1 cellular context compared by ENCODE assay signal in the genomic region with DNA sequence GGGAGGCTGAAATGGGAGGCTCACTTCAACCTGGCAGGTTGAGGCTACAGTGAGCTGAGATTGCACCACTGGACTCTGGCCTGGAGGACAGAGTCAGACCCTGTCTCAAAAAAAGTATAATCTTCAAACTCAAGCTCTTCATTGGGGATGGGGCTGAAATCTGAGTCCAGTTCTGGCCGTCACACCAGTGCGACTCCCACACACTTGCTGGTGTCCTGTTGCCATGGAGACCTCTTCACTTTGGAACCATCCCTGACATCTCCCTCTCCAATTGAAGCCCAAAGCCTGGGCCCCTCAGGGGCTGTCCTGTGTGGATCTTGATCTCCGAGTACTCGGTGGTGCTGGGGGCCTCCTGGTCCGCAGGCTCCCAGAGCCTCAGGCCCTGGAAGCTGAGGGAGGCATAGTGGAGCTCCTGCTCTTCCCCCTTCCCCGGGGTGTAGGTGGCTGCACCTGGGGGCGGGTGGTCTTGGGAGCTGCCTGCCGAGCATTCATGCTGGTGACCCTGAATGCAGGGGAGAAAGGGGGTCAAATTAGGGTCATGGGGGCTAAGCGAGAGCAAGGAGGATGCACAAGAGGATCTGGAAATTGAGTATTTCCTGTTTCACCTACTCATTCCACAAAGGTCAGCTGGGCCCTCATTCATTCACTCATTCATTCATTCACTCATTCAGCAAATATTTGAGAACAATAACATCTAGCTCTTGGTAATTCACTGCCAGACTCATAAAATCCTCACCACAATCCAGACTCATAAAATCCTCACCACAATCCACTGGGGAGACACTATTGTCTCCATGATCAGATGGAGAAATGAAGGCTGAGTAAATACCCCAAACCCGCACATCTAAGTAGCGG.
TF ChIP-seq lines count a peak whose summit lies in the region.

No MANE protein-coding gene starts in this region.

TF ChIP-seq in HepG2, 621 proteins besides CTCF, POLR2A, EP300 and RAD21:
- TF ChIP-seq IKZF4 (CRISPR knock-in tag; IDR thresholded peaks at IDR 0.05; ENCODE audit: borderline replicate concordance, low read depth, not compliant biosample characterization) (no peak), ZNF746 (CRISPR knock-in tag; IDR thresholded peaks at IDR 0.05) (no peak)
- TF ChIP-seq, protein P1, sequence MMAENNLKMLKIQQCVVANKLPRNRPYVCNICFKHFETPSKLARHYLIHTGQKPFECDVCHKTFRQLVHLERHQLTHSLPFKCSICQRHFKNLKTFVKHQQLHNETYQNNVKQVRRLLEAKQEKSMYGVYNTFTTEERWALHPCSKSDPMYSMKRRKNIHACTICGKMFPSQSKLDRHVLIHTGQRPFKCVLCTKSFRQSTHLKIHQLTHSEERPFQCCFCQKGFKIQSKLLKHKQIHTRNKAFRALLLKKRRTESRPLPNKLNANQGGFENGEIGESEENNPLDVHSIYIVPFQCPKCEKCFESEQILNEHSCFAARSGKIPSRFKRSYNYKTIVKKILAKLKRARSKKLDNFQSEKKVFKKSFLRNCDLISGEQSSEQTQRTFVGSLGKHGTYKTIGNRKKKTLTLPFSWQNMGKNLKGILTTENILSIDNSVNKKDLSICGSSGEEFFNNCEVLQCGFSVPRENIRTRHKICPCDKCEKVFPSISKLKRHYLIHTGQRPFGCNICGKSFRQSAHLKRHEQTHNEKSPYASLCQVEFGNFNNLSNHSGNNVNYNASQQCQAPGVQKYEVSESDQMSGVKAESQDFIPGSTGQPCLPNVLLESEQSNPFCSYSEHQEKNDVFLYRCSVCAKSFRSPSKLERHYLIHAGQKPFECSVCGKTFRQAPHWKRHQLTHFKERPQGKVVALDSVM (CRISPR knock-in tag; IDR thresholded peaks at IDR 0.05): peak; percentile 85
TF ChIP-seq in HepG2: peak in this region for 1.
